ENCODE assay signal across 25 cellular contexts in the genomic region with DNA sequence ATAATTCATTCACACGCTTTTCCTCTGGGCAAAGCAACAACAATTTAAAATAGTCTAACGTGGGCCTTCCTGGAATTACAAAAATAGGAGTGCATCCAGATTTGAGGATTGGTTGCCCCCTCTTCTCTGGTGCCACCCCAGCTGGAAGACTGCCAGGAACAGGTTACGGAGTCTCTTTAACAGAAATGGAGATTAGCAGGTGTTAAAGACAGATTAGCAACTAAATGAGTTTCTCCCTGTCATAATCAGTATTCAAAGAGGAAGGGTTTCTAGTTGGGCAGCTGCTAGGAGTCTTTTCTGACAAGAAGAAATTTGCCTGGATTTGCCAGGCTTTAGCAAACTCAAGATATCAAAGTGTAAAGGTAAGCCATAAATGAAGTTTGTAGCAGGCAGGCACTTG.
"Had no signal": no experiment of that assay in that cellular context is flagged by ENCODE, and none has a peak within 500 bp of the region (broad histone marks: within the 10 kb centered on the region; RNA-seq: fewer than 3 reads in every experiment).

No MANE protein-coding gene starts in this region.

- H3K4me3 Mint-ChIP-seq: mesothelial cell of epicardium; natural killer cell; neural crest cell; stimulated activated memory B cell treated with anti-CD40 and anti-IgM and Interleukin-4, amounts not matched to agents 10 μg/mL and 1 μg/mL and 100 μg/mL, for 72 hours; stimulated activated naive CD8-positive, alpha-beta T cell treated with anti-CD3 and anti-CD28 coated beads, Interleukin-15, Interleukin-2, amounts not matched to agents 100 ng/mL and 50 ng/mL, for 24 hours had no signal

- H3K27ac Mint-ChIP-seq: mesothelial cell of epicardium; natural killer cell; progenitor cell of endocrine pancreas; stimulated activated memory B cell treated with anti-CD40 and anti-IgM and Interleukin-4, amounts not matched to agents 10 μg/mL and 1 μg/mL and 100 μg/mL, for 72 hours; stimulated activated naive CD8-positive, alpha-beta T cell treated with anti-CD3 and anti-CD28 coated beads, Interleukin-15, Interleukin-2, amounts not matched to agents 100 ng/mL and 50 ng/mL, for 24 hours had no signal

- H3K9me3 ChIP-seq: esophagus squamous epithelium, ovary, right lobe of liver, upper lobe of left lung, uterus had no signal

- H3K36me3 ChIP-seq: esophagus squamous epithelium, gastroesophageal sphincter, ovary, right lobe of liver, tibial artery, upper lobe of left lung, uterus had no signal

- H3K36me3 Mint-ChIP-seq: mesothelial cell of epicardium; natural killer cell; stimulated activated memory B cell treated with anti-CD40 and anti-IgM and Interleukin-4, amounts not matched to agents 10 μg/mL and 1 μg/mL and 100 μg/mL, for 72 hours had no signal

- H3K27me3 ChIP-seq: esophagus squamous epithelium, gastroesophageal sphincter, ovary, right lobe of liver, tibial artery, upper lobe of left lung, uterus had no signal

- H3K4me1 ChIP-seq: esophagus squamous epithelium, gastroesophageal sphincter, right lobe of liver, tibial artery, upper lobe of left lung, uterus had no signal

- H3K4me1 Mint-ChIP-seq: mesothelial cell of epicardium; natural killer cell; neural crest cell; stimulated activated memory B cell treated with anti-CD40 and anti-IgM and Interleukin-4, amounts not matched to agents 10 μg/mL and 1 μg/mL and 100 μg/mL, for 72 hours had no signal

- H3K27ac ChIP-seq: epithelial cell of prostate, esophagus squamous epithelium, gastroesophageal sphincter, ovary, right lobe of liver, tibial artery, upper lobe of left lung, uterus had no signal

- DNase-seq: cortex of kidney; effector memory CD4-positive, alpha-beta T cell; esophagus squamous epithelium; foreskin fibroblast; glutamatergic neuron; islet precursor cell; mammary epithelial cell; natural killer cell; nucleus accumbens; ovary; right lobe of liver; stimulated activated CD4-positive, alpha-beta T cell treated with anti-CD3 and anti-CD28 coated beads, Interleukin-15, amount 100 ng/mL, for 24 hours; stimulated activated CD4-positive, alpha-beta T cell treated with anti-CD3 and anti-CD28 coated beads, Interleukin-1b, Interleukin-23, amount 100 ng/mL, for 48 hours; stimulated activated CD4-positive, alpha-beta T cell treated with anti-CD3 and anti-CD28 coated beads, Interleukin-4, amount 100 ng/mL, for 24 hours; tibial artery; upper lobe of left lung; uterus had no signal

- H3K4me3 ChIP-seq: esophagus squamous epithelium, gastroesophageal sphincter, ovary, right lobe of liver, tibial artery, upper lobe of left lung, uterus had no signal

- ATAC-seq: gastroesophageal sphincter; left lobe of liver; natural killer cell; right lobe of liver; stimulated activated memory B cell treated with anti-CD40 and anti-IgM and Interleukin-4, amounts not matched to agents 10 μg/mL and 1 μg/mL and 100 μg/mL, for 72 hours had no signal

- H3K9me3 Mint-ChIP-seq: natural killer cell; stimulated activated naive CD8-positive, alpha-beta T cell treated with anti-CD3 and anti-CD28 coated beads, Interleukin-15, Interleukin-2, amounts not matched to agents 100 ng/mL and 50 ng/mL, for 24 hours had no signal
